8 cellular contexts compared by ENCODE assay signal in genomic region chr11:36306888-36307287, GRCh38. TPM values are rescaled to one million over a fixed set of nuclear protein-coding genes. Genes with fewer than 3 reads are reported as not detected.
DNase-seq lines count a peak whose midpoint lies in the region; ATAC-seq and TF ChIP-seq lines count a peak whose summit lies in the region.

No MANE protein-coding gene starts in this region.

- no peaks in the 10 kb centered on the region for H3K79me2 ChIP-seq in fibroblast of lung (ENCODE audit: control insufficient read depth, insufficient read depth, low read length)

- no peak overlapping the region for H3K4me3 Mint-ChIP-seq in type B pancreatic cell

- H3K4me3 ChIP-seq in heart left ventricle (no peak overlapping the region), fibroblast of lung (replicated peaks in 1 of 4; ENCODE audit: control extremely low read depth in 1 of 4, insufficient read depth in 1 of 4, low read depth in 3 of 4, low read length in 4 of 4) (no peak overlapping the region)

- no peaks in the 10 kb centered on the region for H3K9me3 ChIP-seq in heart left ventricle
- H3K9me3 ChIP-seq in fibroblast of lung (ENCODE audit: control insufficient read depth, insufficient read depth, low read depth, low read length) = no peaks in the 10 kb centered on the region

- intact Hi-C loops in heart left ventricle (cut with DNase I) (loop anchor here in 5 of 10 donors (5.0 to 10.0 kb wide), 3 partner anchors 68 to 185 kb away; no protein-coding TSS in a partner anchor), cardiac septum (cut with DNase I) (no loop called here)

- no peaks in the 10 kb centered on the region for H3K36me3 Mint-ChIP-seq in type B pancreatic cell

- H3K27ac Mint-ChIP-seq in type B pancreatic cell = no peak overlapping the region

- peak in 8 of 12 donors; percentile 10 to 46 (median 32) for TF ChIP-seq CTCF in heart left ventricle (IDR thresholded peaks at IDR 0.05)
- TF ChIP-seq CTCF in fibroblast of lung (conservative IDR thresholded peaks at IDR 0.05 in 1 of 2, IDR thresholded peaks at IDR 0.05 in 1 of 2; ENCODE audit: low read depth in 1 of 2, low read length in 2 of 2) = peak; percentile 60 to 64
- peak; percentile 74 for TF ChIP-seq CTCF in type B pancreatic cell (conservative IDR thresholded peaks at IDR 0.05)

- no peak overlapping the region for H3K9ac ChIP-seq in fibroblast of lung (ENCODE audit: insufficient read depth, low read length)

- H3K4me2 ChIP-seq in fibroblast of lung (ENCODE audit: extremely low read depth, insufficient read depth, low read length) = no peak overlapping the region

- no peak overlapping the region for H3K27ac ChIP-seq in heart left ventricle
- H3K27ac ChIP-seq in fibroblast of lung (ENCODE audit: insufficient read depth, low read length) = no peak overlapping the region

- TF ChIP-seq POLR2A in heart left ventricle (IDR thresholded peaks at IDR 0.05) = no peak

- DNase-seq in heart left ventricle (no peak), cardiac septum (ENCODE audit: low spot score) (no peak), RPMI7951 (ENCODE audit: low read depth) (peak; percentile 60), fibroblast of lung (ENCODE audit: low read depth in 2 of 2) (peak; percentile 53 to 62), type B pancreatic cell (ENCODE audit: extremely low spot score, unreplicated experiment) (no peak), mesenteric fat pad (ENCODE audit: low spot score) (no peak)

- WGBS in heart left ventricle, 4 donors = 43 to 48% (median 44%) methylated on average over 3 of the region's 3 CpGs

- peaks cover 8% of the 10 kb centered on the region for H3K27me3 Mint-ChIP-seq in type B pancreatic cell

- no peak overlapping the region for H2AFZ ChIP-seq in fibroblast of lung (ENCODE audit: low read length)

- H3K4me1 ChIP-seq in heart left ventricle (peaks cover 0 to 20% (median 0%) of the 10 kb centered on the region in 12 donors), fibroblast of lung (ENCODE audit: control insufficient read depth, extremely low read depth, insufficient read depth, low read length) (no peaks in the 10 kb centered on the region)

- no peaks in the 10 kb centered on the region for H3K27me3 ChIP-seq in heart left ventricle
- peaks cover 2% of the 10 kb centered on the region for H3K27me3 ChIP-seq in fibroblast of lung (ENCODE audit: control insufficient read depth, insufficient read depth, low read length)

- no peaks in the 10 kb centered on the region for H4K20me1 ChIP-seq in fibroblast of lung (ENCODE audit: control insufficient read depth, extremely low read depth, insufficient read depth, low read length)

- no peaks in the 10 kb centered on the region for H3K4me1 Mint-ChIP-seq in type B pancreatic cell (ENCODE audit: unreplicated experiment)

- no peaks in the 10 kb centered on the region for H3K36me3 ChIP-seq in heart left ventricle
- H3K36me3 ChIP-seq in fibroblast of lung (ENCODE audit: control insufficient read depth, insufficient read depth, low read length) = no peaks in the 10 kb centered on the region

- peaks cover 15% of the 10 kb centered on the region for H3K9me3 Mint-ChIP-seq in type B pancreatic cell

- ATAC-seq in heart left ventricle (no peak), GM19455 (IDR thresholded peaks at IDR 0.05; ENCODE audit: unreplicated experiment) (no peak)
- ATAC-seq in activated CD4-positive, CD25-positive, alpha-beta regulatory T cell treated with anti-CD3 and anti-CD28 coated beads, Interleukin-2, amount 50 U/mL, for 24 hours = no peak

RNA-seq across cellular contexts. Expression of gene PRR5L, which starts 10.8 kb away (rescaled TPM):
- total RNA-seq in heart left ventricle = 10 to 100 TPM in 1 of 9 donors, 1 to 10 TPM in 6, under 1 TPM in 2; 0.67 to 17.8 (median 3.1) TPM
- polyA plus RNA-seq in heart left ventricle = 1 to 10 TPM in 1 of 2 donors, under 1 TPM in 1; 0.61 to 3.3 TPM
- 4.0 TPM for total RNA-seq in cardiac septum
- 23.2 and 42.0 TPM in 2 replicates for total RNA-seq in RPMI7951 (2014; rRNA removed; shearing (Covaris generic))
- total RNA-seq in fibroblast of lung = 2.8 and 6.2 TPM in 2 replicates
- 0.54 and 6.3 TPM in 2 replicates for polyA plus RNA-seq in fibroblast of lung
- polyA plus RNA-seq in fibroblast of lung (2012) = 0.46 and 5.7 TPM in 2 replicates
- polyA minus RNA-seq in fibroblast of lung (ENCODE audit: low replicate concordance) = 1.0 and 2.6 TPM in 2 replicates
- 10.7 and 11.0 TPM in 2 replicates for total RNA-seq in type B pancreatic cell (ENCODE audit: low replicate concordance)
- 14.2 TPM for total RNA-seq in mesenteric fat pad

RNA-seq across cellular contexts. Expression of gene COMMD9, which starts 17.7 kb away (rescaled TPM):
- total RNA-seq in heart left ventricle = 10 to 100 TPM; 39.0 to 92.4 (median 59.4) TPM
- polyA plus RNA-seq in heart left ventricle = 10 to 100 TPM; 43.1 to 46.4 TPM
- total RNA-seq in cardiac septum = 33.9 TPM
- 41.4 and 59.2 TPM in 2 replicates for total RNA-seq in RPMI7951 (2014; rRNA removed; shearing (Covaris generic))
- total RNA-seq in fibroblast of lung = 15.4 and 21.8 TPM in 2 replicates
- polyA plus RNA-seq in fibroblast of lung = 56.1 and 77.9 TPM in 2 replicates
- polyA plus RNA-seq in fibroblast of lung (2012) = 82.1 and 83.1 TPM in 2 replicates
- 60.8 and 70.3 TPM in 2 replicates for polyA minus RNA-seq in fibroblast of lung (ENCODE audit: low replicate concordance)
- total RNA-seq in type B pancreatic cell (ENCODE audit: low replicate concordance) = 69.0 and 73.9 TPM in 2 replicates
- total RNA-seq in mesenteric fat pad = 77.8 TPM

Comparison
In these comparisons a context has a peak if more than half of its experiments do, and no peak if none do; other contexts are left out.
1. DNase-seq: peak in RPMI7951 (single experiment) and fibroblast of lung (2 of 2); none in heart left ventricle (0 of 5), cardiac septum (single experiment), type B pancreatic cell (single experiment) and mesenteric fat pad (single experiment).
2. Peak in every context shown above with its lines, with median percentiles within 50 percentile points of each other: CTCF ChIP-seq.